ENCODE assay signal across 24 cellular contexts in genomic region chr2:173407176-173407575, GRCh38.
"Had no signal": no experiment of that assay in that cellular context is flagged by ENCODE, and none has a peak within 500 bp of the region (broad histone marks: within the 10 kb centered on the region; RNA-seq: fewer than 3 reads in every experiment).

No MANE protein-coding gene starts in this region.

- H3K27me3 ChIP-seq: ovary had no signal

- H3K27ac ChIP-seq: coronary artery, gastroesophageal sphincter, heart right ventricle, left lung, ovary, psoas muscle, sigmoid colon, skin epidermis, spleen, thoracic aorta, tibial nerve, upper lobe of left lung had no signal

- H3K36me3 ChIP-seq: gastroesophageal sphincter, heart right ventricle, left lung, ovary, sigmoid colon, spleen, thoracic aorta, tibial nerve, upper lobe of left lung had no signal

- H3K4me1 ChIP-seq: left lung, psoas muscle had no signal

- DNase-seq: dermis blood vessel endothelial cell; effector memory CD4-positive, alpha-beta T cell; foreskin fibroblast; heart right ventricle; hypothalamus; immature natural killer cell; islet precursor cell; left lung; natural killer cell; occipital lobe; ovary; posterior cingulate gyrus; psoas muscle; right cardiac atrium; sigmoid colon; spleen; stimulated activated CD4-positive, alpha-beta T cell treated with anti-CD3 and anti-CD28 coated beads, Interleukin-4, amount 100 ng/mL, for 4 hours; upper lobe of left lung had no signal

- ATAC-seq: gastroesophageal sphincter; heart right ventricle; left lung; natural killer cell; psoas muscle; right cardiac atrium; stimulated activated memory B cell treated with anti-CD40 and anti-IgM and Interleukin-4, amounts not matched to agents 10 μg/mL and 1 μg/mL and 100 μg/mL, for 72 hours had no signal

- H3K9me3 ChIP-seq: gastroesophageal sphincter, heart right ventricle, left lung, ovary, psoas muscle, sigmoid colon, spleen, thoracic aorta, tibial nerve, upper lobe of left lung had no signal

- H3K4me3 ChIP-seq: coronary artery, gastroesophageal sphincter, heart right ventricle, left lung, ovary, psoas muscle, sigmoid colon, skin epidermis, spleen, thoracic aorta, tibial nerve, upper lobe of left lung had no signal
